10 cellular contexts compared by ENCODE assay signal in the genomic region with DNA sequence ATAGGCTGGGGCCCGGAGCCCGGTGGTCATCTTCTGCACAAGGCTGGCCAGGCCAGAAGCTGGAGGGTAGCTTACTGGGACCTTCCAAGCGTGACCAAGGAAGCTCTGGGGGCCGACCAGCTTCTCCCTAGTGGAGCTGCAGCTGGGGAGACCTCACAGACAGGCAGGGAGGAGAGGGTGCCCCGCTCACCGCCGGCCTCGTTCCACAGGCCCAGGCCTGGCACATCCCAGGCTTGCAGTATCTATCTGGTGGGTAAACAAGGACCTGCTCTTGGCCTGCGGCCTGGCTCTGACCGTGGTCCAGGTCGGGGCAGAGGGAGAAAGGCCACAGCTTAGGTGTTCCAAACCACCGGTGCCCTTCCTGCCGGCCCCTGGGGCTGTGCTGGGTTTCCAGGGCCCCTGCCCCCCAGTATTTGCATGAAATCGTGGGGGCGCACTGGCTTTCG. TPM values are rescaled to one million over a fixed set of nuclear protein-coding genes. Genes with fewer than 3 reads are reported as not detected.
DNase-seq lines count a peak whose midpoint lies in the region; ATAC-seq and TF ChIP-seq lines count a peak whose summit lies in the region.
"Had no signal": no experiment of that assay in that cellular context is flagged by ENCODE, and none has a peak within 500 bp of the region (broad histone marks: within the 10 kb centered on the region; RNA-seq: fewer than 3 reads in every experiment).

No MANE protein-coding gene starts in this region.

- no peak for TF ChIP-seq POLR2A in spleen (IDR thresholded peaks at IDR 0.05)

- H3K36me3 ChIP-seq in spleen = no peaks in the 10 kb centered on the region

- H3K27me3 ChIP-seq in spleen (replicated peaks in 1 of 7) = peaks cover 0 to 100% (median 85%) of the 10 kb centered on the region in 7 donors

- peak; percentile 6 for ATAC-seq in SK-N-SH treated with all-trans-retinoic acid at 6 μM for 48 hours
- ATAC-seq: activated CD8-positive, alpha-beta T cell treated with anti-CD3 and anti-CD28 coated beads for 36 hours had no signal

- intact Hi-C loops in spleen (cut with DNase I; ENCODE audit: low total_unique reads) = no loop called here

- DNase-seq in DMS53 (lab: John Stamatoyannopoulos, UW) (peak; percentile 55), DMS53 treated with DMSO at 0.1 percent for 48 hours (lab: John Stamatoyannopoulos, UW; ENCODE audit: unreplicated experiment) (no peak), spleen (peak; percentile 66), NCI-H2081 (lab: John Stamatoyannopoulos, UW) (no peak), RKO (ENCODE audit: low spot score) (no peak), cerebellar nuclear complex (lab: John Stamatoyannopoulos, UW) (no peak)
- DNase-seq: KBM-7 had no signal

- H3K9me3 ChIP-seq in iPS-18c (ENCODE audit: control insufficient read depth, insufficient read depth, low read length) (no peaks in the 10 kb centered on the region), spleen (no peaks in the 10 kb centered on the region)

- H3K27ac ChIP-seq in spleen = no peak overlapping the region

- TF ChIP-seq CTCF in spleen (IDR thresholded peaks at IDR 0.05 in 8 of 11, conservative IDR thresholded peaks at IDR 0.05 in 3 of 11) = no peak

- H3K4me1 ChIP-seq in spleen = peaks cover 16 to 77% (median 69%) of the 10 kb centered on the region in 6 donors

- 21 to 63% (median 50%) methylated on average over 11 to 16 of the region's 16 CpGs for WGBS in spleen, 5 donors

- H3K4me3 ChIP-seq in iPS-18c (ENCODE audit: insufficient read depth, low read depth, low read length) = peak overlapping the region; percentile 46; the same call in 1 of the 2 replicates
- peak overlapping the region in 1 of 8 donors; percentile 83 for H3K4me3 ChIP-seq in spleen

TF ChIP-seq in SK-N-SH treated with all-trans-retinoic acid at 6 μM for 48 hours, 23 proteins besides CTCF, POLR2A, EP300 and RAD21:
- no peak for TF ChIP-seq ZC3H10 (CRISPR knock-in tag; IDR thresholded peaks at IDR 0.05)
- TF ChIP-seq, protein P1, sequence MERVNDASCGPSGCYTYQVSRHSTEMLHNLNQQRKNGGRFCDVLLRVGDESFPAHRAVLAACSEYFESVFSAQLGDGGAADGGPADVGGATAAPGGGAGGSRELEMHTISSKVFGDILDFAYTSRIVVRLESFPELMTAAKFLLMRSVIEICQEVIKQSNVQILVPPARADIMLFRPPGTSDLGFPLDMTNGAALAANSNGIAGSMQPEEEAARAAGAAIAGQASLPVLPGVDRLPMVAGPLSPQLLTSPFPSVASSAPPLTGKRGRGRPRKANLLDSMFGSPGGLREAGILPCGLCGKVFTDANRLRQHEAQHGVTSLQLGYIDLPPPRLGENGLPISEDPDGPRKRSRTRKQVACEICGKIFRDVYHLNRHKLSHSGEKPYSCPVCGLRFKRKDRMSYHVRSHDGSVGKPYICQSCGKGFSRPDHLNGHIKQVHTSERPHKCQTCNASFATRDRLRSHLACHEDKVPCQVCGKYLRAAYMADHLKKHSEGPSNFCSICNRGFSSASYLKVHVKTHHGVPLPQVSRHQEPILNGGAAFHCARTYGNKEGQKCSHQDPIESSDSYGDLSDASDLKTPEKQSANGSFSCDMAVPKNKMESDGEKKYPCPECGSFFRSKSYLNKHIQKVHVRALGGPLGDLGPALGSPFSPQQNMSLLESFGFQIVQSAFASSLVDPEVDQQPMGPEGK (CRISPR knock-in tag; IDR thresholded peaks at IDR 0.05; ENCODE audit: borderline replicate concordance) = no peak
- TF ChIP-seq, protein P2, sequence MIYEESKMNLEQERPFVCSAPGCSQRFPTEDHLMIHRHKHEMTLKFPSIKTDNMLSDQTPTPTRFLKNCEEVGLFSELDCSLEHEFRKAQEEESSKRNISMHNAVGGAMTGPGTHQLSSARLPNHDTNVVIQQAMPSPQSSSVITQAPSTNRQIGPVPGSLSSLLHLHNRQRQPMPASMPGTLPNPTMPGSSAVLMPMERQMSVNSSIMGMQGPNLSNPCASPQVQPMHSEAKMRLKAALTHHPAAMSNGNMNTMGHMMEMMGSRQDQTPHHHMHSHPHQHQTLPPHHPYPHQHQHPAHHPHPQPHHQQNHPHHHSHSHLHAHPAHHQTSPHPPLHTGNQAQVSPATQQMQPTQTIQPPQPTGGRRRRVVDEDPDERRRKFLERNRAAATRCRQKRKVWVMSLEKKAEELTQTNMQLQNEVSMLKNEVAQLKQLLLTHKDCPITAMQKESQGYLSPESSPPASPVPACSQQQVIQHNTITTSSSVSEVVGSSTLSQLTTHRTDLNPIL (CRISPR knock-in tag; IDR thresholded peaks at IDR 0.05; ENCODE audit: low read depth) = no peak
- TF ChIP-seq ARNTL (CRISPR knock-in tag; IDR thresholded peaks at IDR 0.05; ENCODE audit: borderline replicate concordance, low read depth) = no peak
- no peak for TF ChIP-seq ZNF8 (CRISPR knock-in tag; IDR thresholded peaks at IDR 0.05)
- TF ChIP-seq ISL1 (CRISPR knock-in tag; IDR thresholded peaks at IDR 0.05) = no peak
- TF ChIP-seq RARB (CRISPR knock-in tag; IDR thresholded peaks at IDR 0.05) = no peak
- no peak for TF ChIP-seq CSDC2 (CRISPR knock-in tag; IDR thresholded peaks at IDR 0.05)
- no peak for TF ChIP-seq ZFP3 (CRISPR knock-in tag; IDR thresholded peaks at IDR 0.05)
- TF ChIP-seq BACH2 (CRISPR knock-in tag; IDR thresholded peaks at IDR 0.05; ENCODE audit: borderline replicate concordance) = no peak
- TF ChIP-seq OSR1 (CRISPR knock-in tag; IDR thresholded peaks at IDR 0.05) = no peak
- TF ChIP-seq PPARA (CRISPR knock-in tag; IDR thresholded peaks at IDR 0.05; ENCODE audit: borderline replicate concordance) = no peak
- TF ChIP-seq, protein P3, sequence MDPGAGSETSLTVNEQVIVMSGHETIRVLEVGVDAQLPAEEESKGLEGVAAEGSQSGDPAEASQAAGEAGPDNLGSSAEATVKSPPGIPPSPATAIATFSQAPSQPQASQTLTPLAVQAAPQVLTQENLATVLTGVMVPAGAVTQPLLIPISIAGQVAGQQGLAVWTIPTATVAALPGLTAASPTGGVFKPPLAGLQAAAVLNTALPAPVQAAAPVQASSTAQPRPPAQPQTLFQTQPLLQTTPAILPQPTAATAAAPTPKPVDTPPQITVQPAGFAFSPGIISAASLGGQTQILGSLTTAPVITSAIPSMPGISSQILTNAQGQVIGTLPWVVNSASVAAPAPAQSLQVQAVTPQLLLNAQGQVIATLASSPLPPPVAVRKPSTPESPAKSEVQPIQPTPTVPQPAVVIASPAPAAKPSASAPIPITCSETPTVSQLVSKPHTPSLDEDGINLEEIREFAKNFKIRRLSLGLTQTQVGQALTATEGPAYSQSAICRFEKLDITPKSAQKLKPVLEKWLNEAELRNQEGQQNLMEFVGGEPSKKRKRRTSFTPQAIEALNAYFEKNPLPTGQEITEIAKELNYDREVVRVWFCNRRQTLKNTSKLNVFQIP (CRISPR knock-in tag; IDR thresholded peaks at IDR 0.05; ENCODE audit: borderline replicate concordance, low read depth) = no peak
- TF ChIP-seq ZNF565 (CRISPR knock-in tag; conservative IDR thresholded peaks at IDR 0.05; ENCODE audit: low read depth) = no peak
- TF ChIP-seq ZFP30 (CRISPR knock-in tag; IDR thresholded peaks at IDR 0.05) = no peak
- TF ChIP-seq, protein P4, sequence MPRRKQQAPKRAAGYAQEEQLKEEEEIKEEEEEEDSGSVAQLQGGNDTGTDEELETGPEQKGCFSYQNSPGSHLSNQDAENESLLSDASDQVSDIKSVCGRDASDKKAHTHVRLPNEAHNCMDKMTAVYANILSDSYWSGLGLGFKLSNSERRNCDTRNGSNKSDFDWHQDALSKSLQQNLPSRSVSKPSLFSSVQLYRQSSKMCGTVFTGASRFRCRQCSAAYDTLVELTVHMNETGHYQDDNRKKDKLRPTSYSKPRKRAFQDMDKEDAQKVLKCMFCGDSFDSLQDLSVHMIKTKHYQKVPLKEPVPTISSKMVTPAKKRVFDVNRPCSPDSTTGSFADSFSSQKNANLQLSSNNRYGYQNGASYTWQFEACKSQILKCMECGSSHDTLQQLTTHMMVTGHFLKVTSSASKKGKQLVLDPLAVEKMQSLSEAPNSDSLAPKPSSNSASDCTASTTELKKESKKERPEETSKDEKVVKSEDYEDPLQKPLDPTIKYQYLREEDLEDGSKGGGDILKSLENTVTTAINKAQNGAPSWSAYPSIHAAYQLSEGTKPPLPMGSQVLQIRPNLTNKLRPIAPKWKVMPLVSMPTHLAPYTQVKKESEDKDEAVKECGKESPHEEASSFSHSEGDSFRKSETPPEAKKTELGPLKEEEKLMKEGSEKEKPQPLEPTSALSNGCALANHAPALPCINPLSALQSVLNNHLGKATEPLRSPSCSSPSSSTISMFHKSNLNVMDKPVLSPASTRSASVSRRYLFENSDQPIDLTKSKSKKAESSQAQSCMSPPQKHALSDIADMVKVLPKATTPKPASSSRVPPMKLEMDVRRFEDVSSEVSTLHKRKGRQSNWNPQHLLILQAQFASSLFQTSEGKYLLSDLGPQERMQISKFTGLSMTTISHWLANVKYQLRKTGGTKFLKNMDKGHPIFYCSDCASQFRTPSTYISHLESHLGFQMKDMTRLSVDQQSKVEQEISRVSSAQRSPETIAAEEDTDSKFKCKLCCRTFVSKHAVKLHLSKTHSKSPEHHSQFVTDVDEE (CRISPR knock-in tag; IDR thresholded peaks at IDR 0.05) = no peak

RNA-seq across cellular contexts. Expression of a gene that starts 1.6 kb away (rescaled TPM):
- total RNA-seq in spleen = 1 to 10 TPM; 2.3 to 3.9 (median 2.8) TPM
- under 1 TPM; 0.22 to 0.70 (median 0.41) TPM for polyA plus RNA-seq in spleen

Comparison
In these comparisons a context has a peak if more than half of its experiments do, and no peak if none do; other contexts are left out.
1. DNase-seq: peak in DMS53 (single experiment) and spleen (single experiment); none in DMS53 treated with DMSO at 0.1 percent for 48 hours (single experiment), NCI-H2081 (0 of 2), RKO (single experiment) and cerebellar nuclear complex (0 of 2).